2 cellular contexts compared by ENCODE assay signal in the genomic region with DNA sequence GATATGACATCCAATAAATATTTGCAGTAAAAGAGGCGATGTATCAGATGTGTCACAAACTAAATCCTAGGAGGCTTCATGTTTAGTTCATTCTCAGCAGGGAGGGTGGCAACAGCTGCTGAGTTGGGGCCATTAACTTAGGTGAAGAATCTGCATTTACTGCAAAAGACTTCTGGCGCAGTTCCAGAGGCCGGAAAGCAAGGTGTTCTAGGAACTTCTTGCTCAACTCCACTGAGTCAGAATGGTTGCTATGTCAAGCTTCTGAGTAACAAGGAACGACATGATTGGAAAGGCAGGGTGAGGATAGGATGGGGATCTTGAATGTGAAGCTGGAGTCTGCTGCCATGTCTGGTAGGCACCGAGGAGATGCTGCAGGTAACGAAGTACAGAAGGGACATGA.
TF ChIP-seq lines count a peak whose summit lies in the region.

No MANE protein-coding gene starts in this region.

TF ChIP-seq in HCT116, 20 proteins besides CTCF, POLR2A, EP300 and RAD21:
- TF ChIP-seq CEBPB (IDR thresholded peaks at IDR 0.05; ENCODE audit: low read depth), result peak; percentile 24; the same call in 1 of the 2 replicates
- TF ChIP-seq, protein P1, sequence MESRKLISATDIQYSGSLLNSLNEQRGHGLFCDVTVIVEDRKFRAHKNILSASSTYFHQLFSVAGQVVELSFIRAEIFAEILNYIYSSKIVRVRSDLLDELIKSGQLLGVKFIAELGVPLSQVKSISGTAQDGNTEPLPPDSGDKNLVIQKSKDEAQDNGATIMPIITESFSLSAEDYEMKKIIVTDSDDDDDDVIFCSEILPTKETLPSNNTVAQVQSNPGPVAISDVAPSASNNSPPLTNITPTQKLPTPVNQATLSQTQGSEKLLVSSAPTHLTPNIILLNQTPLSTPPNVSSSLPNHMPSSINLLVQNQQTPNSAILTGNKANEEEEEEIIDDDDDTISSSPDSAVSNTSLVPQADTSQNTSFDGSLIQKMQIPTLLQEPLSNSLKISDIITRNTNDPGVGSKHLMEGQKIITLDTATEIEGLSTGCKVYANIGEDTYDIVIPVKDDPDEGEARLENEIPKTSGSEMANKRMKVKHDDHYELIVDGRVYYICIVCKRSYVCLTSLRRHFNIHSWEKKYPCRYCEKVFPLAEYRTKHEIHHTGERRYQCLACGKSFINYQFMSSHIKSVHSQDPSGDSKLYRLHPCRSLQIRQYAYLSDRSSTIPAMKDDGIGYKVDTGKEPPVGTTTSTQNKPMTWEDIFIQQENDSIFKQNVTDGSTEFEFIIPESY (IDR thresholded peaks at IDR 0.05; ENCODE audit: extremely low read depth, insufficient replicate concordance, low read length), result no peak

TF ChIP-seq in GM12878, 131 proteins besides CTCF, POLR2A, EP300 and RAD21:
- TF ChIP-seq POLR2AphosphoS2 (IDR thresholded peaks at IDR 0.05; ENCODE audit: low read depth, low read length) (no peak), SMAD1 (IDR thresholded peaks at IDR 0.05; ENCODE audit: low read depth, partially characterized antibody) (no peak), SIX5 (IDR thresholded peaks at IDR 0.05; ENCODE audit: low read depth, low read length, severe bottlenecking) (no peak), CBX3 (IDR thresholded peaks at IDR 0.05; ENCODE audit: borderline replicate concordance, low read depth) (no peak), EZH2 (IDR thresholded peaks at IDR 0.05; ENCODE audit: borderline replicate concordance, control insufficient read depth, low read depth, low read length) (no peak)
- TF ChIP-seq, protein P2, sequence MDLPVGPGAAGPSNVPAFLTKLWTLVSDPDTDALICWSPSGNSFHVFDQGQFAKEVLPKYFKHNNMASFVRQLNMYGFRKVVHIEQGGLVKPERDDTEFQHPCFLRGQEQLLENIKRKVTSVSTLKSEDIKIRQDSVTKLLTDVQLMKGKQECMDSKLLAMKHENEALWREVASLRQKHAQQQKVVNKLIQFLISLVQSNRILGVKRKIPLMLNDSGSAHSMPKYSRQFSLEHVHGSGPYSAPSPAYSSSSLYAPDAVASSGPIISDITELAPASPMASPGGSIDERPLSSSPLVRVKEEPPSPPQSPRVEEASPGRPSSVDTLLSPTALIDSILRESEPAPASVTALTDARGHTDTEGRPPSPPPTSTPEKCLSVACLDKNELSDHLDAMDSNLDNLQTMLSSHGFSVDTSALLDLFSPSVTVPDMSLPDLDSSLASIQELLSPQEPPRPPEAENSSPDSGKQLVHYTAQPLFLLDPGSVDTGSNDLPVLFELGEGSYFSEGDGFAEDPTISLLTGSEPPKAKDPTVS (IDR thresholded peaks at IDR 0.05; ENCODE audit: low read depth, low read length), result no peak
- TF ChIP-seq, protein P3, sequence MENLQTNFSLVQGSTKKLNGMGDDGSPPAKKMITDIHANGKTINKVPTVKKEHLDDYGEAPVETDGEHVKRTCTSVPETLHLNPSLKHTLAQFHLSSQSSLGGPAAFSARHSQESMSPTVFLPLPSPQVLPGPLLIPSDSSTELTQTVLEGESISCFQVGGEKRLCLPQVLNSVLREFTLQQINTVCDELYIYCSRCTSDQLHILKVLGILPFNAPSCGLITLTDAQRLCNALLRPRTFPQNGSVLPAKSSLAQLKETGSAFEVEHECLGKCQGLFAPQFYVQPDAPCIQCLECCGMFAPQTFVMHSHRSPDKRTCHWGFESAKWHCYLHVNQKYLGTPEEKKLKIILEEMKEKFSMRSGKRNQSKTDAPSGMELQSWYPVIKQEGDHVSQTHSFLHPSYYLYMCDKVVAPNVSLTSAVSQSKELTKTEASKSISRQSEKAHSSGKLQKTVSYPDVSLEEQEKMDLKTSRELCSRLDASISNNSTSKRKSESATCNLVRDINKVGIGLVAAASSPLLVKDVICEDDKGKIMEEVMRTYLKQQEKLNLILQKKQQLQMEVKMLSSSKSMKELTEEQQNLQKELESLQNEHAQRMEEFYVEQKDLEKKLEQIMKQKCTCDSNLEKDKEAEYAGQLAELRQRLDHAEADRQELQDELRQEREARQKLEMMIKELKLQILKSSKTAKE (IDR thresholded peaks at IDR 0.05; ENCODE audit: low read depth, poor library complexity, severe bottlenecking), result no peak
- TF ChIP-seq, protein P4, sequence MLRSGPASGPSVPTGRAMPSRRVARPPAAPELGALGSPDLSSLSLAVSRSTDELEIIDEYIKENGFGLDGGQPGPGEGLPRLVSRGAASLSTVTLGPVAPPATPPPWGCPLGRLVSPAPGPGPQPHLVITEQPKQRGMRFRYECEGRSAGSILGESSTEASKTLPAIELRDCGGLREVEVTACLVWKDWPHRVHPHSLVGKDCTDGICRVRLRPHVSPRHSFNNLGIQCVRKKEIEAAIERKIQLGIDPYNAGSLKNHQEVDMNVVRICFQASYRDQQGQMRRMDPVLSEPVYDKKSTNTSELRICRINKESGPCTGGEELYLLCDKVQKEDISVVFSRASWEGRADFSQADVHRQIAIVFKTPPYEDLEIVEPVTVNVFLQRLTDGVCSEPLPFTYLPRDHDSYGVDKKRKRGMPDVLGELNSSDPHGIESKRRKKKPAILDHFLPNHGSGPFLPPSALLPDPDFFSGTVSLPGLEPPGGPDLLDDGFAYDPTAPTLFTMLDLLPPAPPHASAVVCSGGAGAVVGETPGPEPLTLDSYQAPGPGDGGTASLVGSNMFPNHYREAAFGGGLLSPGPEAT (IDR thresholded peaks at IDR 0.05; ENCODE audit: low read depth), result no peak
